Comparison of ENCODE assay signal across 23 cellular contexts in genomic region chr3:41174703-41174964, GRCh38.
"Had no signal": no experiment of that assay in that cellular context is flagged by ENCODE, and none has a peak within 500 bp of the region (broad histone marks: within the 10 kb centered on the region; RNA-seq: fewer than 3 reads in every experiment).

No MANE protein-coding gene starts in this region.

- H3K36me3 Mint-ChIP-seq: activated CD8-positive, alpha-beta memory T cell treated with anti-CD3 and anti-CD28 coated beads, Interleukin-2, amount 10 ng/mL, durations not matched to agents 7 days and 5 days; activated naive CD8-positive, alpha-beta T cell treated with anti-CD3 and anti-CD28 coated beads, Interleukin-2, amount 10 ng/mL, durations not matched to agents 7 days and 5 days; naive thymus-derived CD4-positive, alpha-beta T cell; stimulated activated naive B cell treated with anti-CD40 and anti-IgM and Interleukin-4, amounts not matched to agents 10 μg/mL and 1 μg/mL and 100 μg/mL, for 72 hours had no signal

- H3K9ac ChIP-seq: parathyroid adenoma had no signal

- H3K4me1 Mint-ChIP-seq: activated B cell treated with CpG ODN at 0.5 μM for 24 hours; activated CD4-positive, alpha-beta memory T cell treated with anti-CD3 and anti-CD28 coated beads, Interleukin-2, amount 10 ng/mL, durations not matched to agents 7 days and 5 days; activated CD8-positive, alpha-beta memory T cell treated with anti-CD3 and anti-CD28 coated beads, Interleukin-2, amount 10 ng/mL, durations not matched to agents 7 days and 5 days; activated naive CD8-positive, alpha-beta T cell treated with anti-CD3 and anti-CD28 coated beads, Interleukin-2, amount 10 ng/mL, durations not matched to agents 7 days and 5 days; central memory CD8-positive, alpha-beta T cell; stimulated activated naive B cell treated with anti-CD40 and anti-IgM and Interleukin-4, amounts not matched to agents 10 μg/mL and 1 μg/mL and 100 μg/mL, for 72 hours had no signal

- H3K9me3 ChIP-seq: body of pancreas, gastrocnemius medialis, left lung, mucosa of descending colon, spleen, tibial nerve, vagina had no signal

- H3K4me3 Mint-ChIP-seq: activated B cell treated with CpG ODN at 0.5 μM for 24 hours; activated CD4-positive, alpha-beta memory T cell treated with anti-CD3 and anti-CD28 coated beads, Interleukin-2, amount 10 ng/mL, durations not matched to agents 7 days and 5 days; activated CD8-positive, alpha-beta memory T cell treated with anti-CD3 and anti-CD28 coated beads, Interleukin-2, amount 10 ng/mL, durations not matched to agents 7 days and 5 days; activated naive CD8-positive, alpha-beta T cell treated with anti-CD3 and anti-CD28 coated beads, Interleukin-2, amount 10 ng/mL, durations not matched to agents 7 days and 5 days; central memory CD8-positive, alpha-beta T cell; naive thymus-derived CD4-positive, alpha-beta T cell; stimulated activated naive B cell treated with anti-CD40 and anti-IgM and Interleukin-4, amounts not matched to agents 10 μg/mL and 1 μg/mL and 100 μg/mL, for 72 hours had no signal

- H3K36me3 ChIP-seq: gastrocnemius medialis, left lung, spleen, tibial nerve, vagina had no signal

- ATAC-seq: activated CD8-positive, alpha-beta memory T cell treated with anti-CD3 and anti-CD28 coated beads, Interleukin-2, amount 10 ng/mL, durations not matched to agents 7 days and 5 days; body of pancreas; esophagus mucosa; gastrocnemius medialis; left lung; mucosa of descending colon; naive thymus-derived CD4-positive, alpha-beta T cell; stimulated activated naive B cell treated with anti-CD40 and anti-IgM and Interleukin-4, amounts not matched to agents 10 μg/mL and 1 μg/mL and 100 μg/mL, for 72 hours had no signal

- H3K4me3 ChIP-seq: body of pancreas, coronary artery, gastrocnemius medialis, left lung, mucosa of descending colon, spleen, tibial nerve, vagina had no signal

- H3K27me3 ChIP-seq: body of pancreas, gastrocnemius medialis, left lung, tibial nerve, vagina had no signal

- H3K27ac Mint-ChIP-seq: activated B cell treated with CpG ODN at 0.5 μM for 24 hours; activated CD4-positive, alpha-beta memory T cell treated with anti-CD3 and anti-CD28 coated beads, Interleukin-2, amount 10 ng/mL, durations not matched to agents 7 days and 5 days; activated CD8-positive, alpha-beta memory T cell treated with anti-CD3 and anti-CD28 coated beads, Interleukin-2, amount 10 ng/mL, durations not matched to agents 7 days and 5 days; activated naive CD8-positive, alpha-beta T cell treated with anti-CD3 and anti-CD28 coated beads, Interleukin-2, amount 10 ng/mL, durations not matched to agents 7 days and 5 days; naive thymus-derived CD4-positive, alpha-beta T cell; stimulated activated naive B cell treated with anti-CD40 and anti-IgM and Interleukin-4, amounts not matched to agents 10 μg/mL and 1 μg/mL and 100 μg/mL, for 72 hours had no signal

- DNase-seq: activated B cell treated with CpG ODN at 0.5 μM for 24 hours; activated CD4-positive, alpha-beta memory T cell treated with anti-CD3 and anti-CD28 coated beads, Interleukin-2, amount 10 ng/mL, durations not matched to agents 7 days and 5 days; activated CD4-positive, alpha-beta T cell treated with anti-CD3 and anti-CD28 coated beads for 4 hours; activated CD8-positive, alpha-beta memory T cell treated with anti-CD3 and anti-CD28 coated beads, Interleukin-2, amount 10 ng/mL, durations not matched to agents 7 days and 5 days; activated naive CD4-positive, alpha-beta T cell; activated naive CD8-positive, alpha-beta T cell treated with anti-CD3 and anti-CD28 coated beads, Interleukin-2, amount 10 ng/mL, durations not matched to agents 7 days and 5 days; body of pancreas; gastrocnemius medialis; head of caudate nucleus; kidney; left lung; mammary epithelial cell; mucosa of descending colon; naive thymus-derived CD4-positive, alpha-beta T cell; spleen; stimulated activated naive B cell treated with anti-CD40 and anti-IgM and Interleukin-4, amounts not matched to agents 10 μg/mL and 1 μg/mL and 100 μg/mL, for 72 hours; substantia nigra had no signal

- H3K27ac ChIP-seq: body of pancreas, coronary artery, gastrocnemius medialis, left lung, parathyroid adenoma, spleen, tibial nerve, vagina had no signal

- H3K4me1 ChIP-seq: body of pancreas, gastrocnemius medialis, left lung, parathyroid adenoma, spleen had no signal

- H3K9me3 Mint-ChIP-seq: activated B cell treated with CpG ODN at 0.5 μM for 24 hours; activated CD4-positive, alpha-beta memory T cell treated with anti-CD3 and anti-CD28 coated beads, Interleukin-2, amount 10 ng/mL, durations not matched to agents 7 days and 5 days; activated naive CD8-positive, alpha-beta T cell treated with anti-CD3 and anti-CD28 coated beads, Interleukin-2, amount 10 ng/mL, durations not matched to agents 7 days and 5 days; central memory CD8-positive, alpha-beta T cell; naive thymus-derived CD4-positive, alpha-beta T cell; stimulated activated naive B cell treated with anti-CD40 and anti-IgM and Interleukin-4, amounts not matched to agents 10 μg/mL and 1 μg/mL and 100 μg/mL, for 72 hours had no signal

- H2AFZ ChIP-seq: parathyroid adenoma had no signal
